Comparison of ENCODE assay signal across 24 cellular contexts in genomic region chr1:172452536-172453159, GRCh38. TPM values are rescaled to one million over a fixed set of nuclear protein-coding genes. Genes with fewer than 3 reads are reported as not detected.
DNase-seq lines count a peak whose midpoint lies in the region; ATAC-seq and TF ChIP-seq lines count a peak whose summit lies in the region.
"Had no signal": no experiment of that assay in that cellular context is flagged by ENCODE, and none has a peak within 500 bp of the region (broad histone marks: within the 10 kb centered on the region; RNA-seq: fewer than 3 reads in every experiment).

No MANE protein-coding gene starts in this region.

- H3K4me3 Mint-ChIP-seq in type B pancreatic cell (no peak overlapping the region), HFFc6 (no peak overlapping the region)
- H3K4me3 Mint-ChIP-seq: activated CD4-positive, alpha-beta T cell treated with anti-CD3 and anti-CD28 coated beads, Interleukin-2, amount 10 ng/mL, durations not matched to agents 7 days and 5 days; T-cell had no signal

- no peaks in the 10 kb centered on the region for H3K9me3 Mint-ChIP-seq in type B pancreatic cell
- H3K9me3 Mint-ChIP-seq in HFFc6, result no peaks in the 10 kb centered on the region
- H3K9me3 Mint-ChIP-seq: activated CD4-positive, alpha-beta T cell treated with anti-CD3 and anti-CD28 coated beads, Interleukin-2, amount 10 ng/mL, durations not matched to agents 7 days and 5 days; T-cell had no signal

- no peaks in the 10 kb centered on the region for H3K36me3 ChIP-seq in body of pancreas (replicated peaks in 1 of 2; ENCODE audit: insufficient read depth in 1 of 2, low read depth in 2 of 2)
- H3K36me3 ChIP-seq: BLaER1, left lung, sigmoid colon, tibial nerve had no signal

- no peak overlapping the region for H3K4me3 ChIP-seq in body of pancreas
- H3K4me3 ChIP-seq: BLaER1, left lung, sigmoid colon, tibial nerve had no signal

- H3K27me3 ChIP-seq in body of pancreas, result no peaks in the 10 kb centered on the region
- H3K27me3 ChIP-seq: BLaER1, left lung, sigmoid colon, tibial nerve had no signal

- H3K27ac ChIP-seq in body of pancreas, result peak overlapping the region; percentile 7 to 74 (median 42)
- H3K27ac ChIP-seq: BLaER1, left lung, sigmoid colon, tibial nerve had no signal

- peak overlapping the region; percentile 39 for H3K27ac Mint-ChIP-seq in type B pancreatic cell
- no peak overlapping the region for H3K27ac Mint-ChIP-seq in HFFc6
- H3K27ac Mint-ChIP-seq: activated CD4-positive, alpha-beta T cell treated with anti-CD3 and anti-CD28 coated beads, Interleukin-2, amount 10 ng/mL, durations not matched to agents 7 days and 5 days; T-cell had no signal

- DNase-seq in NCI-H82 (lab: John Stamatoyannopoulos, UW) (peak; percentile 23), NCI-H82 treated with DMSO at 0.1 percent for 48 hours (lab: John Stamatoyannopoulos, UW; ENCODE audit: unreplicated experiment) (no peak), body of pancreas (peak in 1 of 4 donors; percentile 22), islet precursor cell (peak; percentile 93), type B pancreatic cell (ENCODE audit: extremely low spot score, unreplicated experiment) (no peak), cerebellum (ENCODE audit: low spot score) (no peak), NCI-H2107 (lab: John Stamatoyannopoulos, UW) (no peak), HFFc6 (no peak)
- DNase-seq: activated CD4-positive, alpha-beta T cell treated with anti-CD3 and anti-CD28 coated beads, Interleukin-2, amount 10 ng/mL, durations not matched to agents 7 days and 5 days; activated CD8-positive, alpha-beta memory T cell treated with anti-CD3 and anti-CD28 coated beads, Interleukin-2, amount 50 U/mL, for 48 hours; activated effector memory CD4-positive, alpha-beta T cell treated with Interleukin-2 at 50 U/mL for 16 hours; central memory CD4-positive, alpha-beta T cell; GDM1; left lung; NCI-H1436 treated with DMSO at 0.1 percent for 48 hours; sigmoid colon; stimulated activated CD4-positive, alpha-beta T cell treated with anti-CD3 and anti-CD28 coated beads, Interleukin-1b, Interleukin-23, amount 100 ng/mL, for 48 hours; stimulated activated naive CD8-positive, alpha-beta T cell treated with anti-CD3 and anti-CD28 coated beads, Interleukin-15, Interleukin-2, amounts not matched to agents 100 U/mL and 50 U/mL, for 24 hours; T-cell had no signal

- no peak for ATAC-seq in body of pancreas
- ATAC-seq: esophagus mucosa; left lung; stimulated activated naive CD8-positive, alpha-beta T cell treated with anti-CD3 and anti-CD28 coated beads, Interleukin-15, Interleukin-2, amounts not matched to agents 100 U/mL and 50 U/mL, for 24 hours; T-cell had no signal

- intact Hi-C loops in body of pancreas (cut with DNase I), result no loop called here

- TF ChIP-seq CTCF in body of pancreas (IDR thresholded peaks at IDR 0.05), result no peak
- no peak for TF ChIP-seq CTCF in type B pancreatic cell (conservative IDR thresholded peaks at IDR 0.05)
- no peak for TF ChIP-seq CTCF in HFFc6 (IDR thresholded peaks at IDR 0.05)

- H3K4me1 ChIP-seq in body of pancreas, result peaks cover 61% of the 10 kb centered on the region

- H3K9me3 ChIP-seq in body of pancreas, result no peaks in the 10 kb centered on the region
- H3K9me3 ChIP-seq: BLaER1, left lung, sigmoid colon, tibial nerve had no signal

- no peak for TF ChIP-seq POLR2A in body of pancreas (IDR thresholded peaks at IDR 0.05)

- H3K36me3 Mint-ChIP-seq in type B pancreatic cell, result no peaks in the 10 kb centered on the region
- no peaks in the 10 kb centered on the region for H3K36me3 Mint-ChIP-seq in HFFc6 (ENCODE audit: low read depth)
- H3K36me3 Mint-ChIP-seq: T-cell had no signal

- H3K4me1 Mint-ChIP-seq in type B pancreatic cell (ENCODE audit: unreplicated experiment), result peaks cover 40% of the 10 kb centered on the region
- peaks cover 53% of the 10 kb centered on the region for H3K4me1 Mint-ChIP-seq in HFFc6 (ENCODE audit: low read depth)

- 79 to 85% methylated on average over 7 of the region's 7 CpGs for WGBS in body of pancreas, 2 donors

- no peaks in the 10 kb centered on the region for H3K27me3 Mint-ChIP-seq in type B pancreatic cell
- peaks cover 6% of the 10 kb centered on the region for H3K27me3 Mint-ChIP-seq in HFFc6 (ENCODE audit: insufficient read depth)

RNA-seq across cellular contexts. Expression of gene PIGC, which starts 8.8 kb away (rescaled TPM):
- 10 to 100 TPM; 16.5 to 18.4 TPM for total RNA-seq in body of pancreas
- total RNA-seq in type B pancreatic cell (ENCODE audit: low replicate concordance), result 36.0 and 37.3 TPM in 2 replicates
- total RNA-seq in cerebellum, result 24.5 TPM
- 10 to 100 TPM; 14.2 to 17.1 (median 15.3) TPM for total RNA-seq in HFFc6 (2021; fragmentation: NEBNext Ultra II Directional; extraction: Animal tissue kit (Norgen Biotek cat#: 25700))

RNA-seq across cellular contexts. Expression of gene C1orf105, which starts 32.2 kb away (rescaled TPM):
- total RNA-seq in body of pancreas (not detected), type B pancreatic cell (ENCODE audit: low replicate concordance) (2.3 TPM in 1 of 2 replicates, not detected in the other), cerebellum (not detected)
- not detected for total RNA-seq in HFFc6 (2021; fragmentation: NEBNext Ultra II Directional; extraction: Animal tissue kit (Norgen Biotek cat#: 25700))
- total RNA-seq: A172; activated CD4-positive, alpha-beta T cell treated with anti-CD3 and anti-CD28 coated beads, Interleukin-2, amount 10 ng/mL, durations not matched to agents 7 days and 5 days; esophagus mucosa; left lung; osteoblast; sigmoid colon; T-cell; tibial nerve had no signal

Comparison
In these comparisons a context has a peak if more than half of its experiments do, and no peak if none do; other contexts are left out.
1. DNase-seq: peak in NCI-H82 (single experiment) and islet precursor cell (single experiment); none in NCI-H82 treated with DMSO at 0.1 percent for 48 hours (single experiment), type B pancreatic cell (single experiment), cerebellum (single experiment), NCI-H2107 (single experiment) and HFFc6 (single experiment).